In the genomic region with DNA sequence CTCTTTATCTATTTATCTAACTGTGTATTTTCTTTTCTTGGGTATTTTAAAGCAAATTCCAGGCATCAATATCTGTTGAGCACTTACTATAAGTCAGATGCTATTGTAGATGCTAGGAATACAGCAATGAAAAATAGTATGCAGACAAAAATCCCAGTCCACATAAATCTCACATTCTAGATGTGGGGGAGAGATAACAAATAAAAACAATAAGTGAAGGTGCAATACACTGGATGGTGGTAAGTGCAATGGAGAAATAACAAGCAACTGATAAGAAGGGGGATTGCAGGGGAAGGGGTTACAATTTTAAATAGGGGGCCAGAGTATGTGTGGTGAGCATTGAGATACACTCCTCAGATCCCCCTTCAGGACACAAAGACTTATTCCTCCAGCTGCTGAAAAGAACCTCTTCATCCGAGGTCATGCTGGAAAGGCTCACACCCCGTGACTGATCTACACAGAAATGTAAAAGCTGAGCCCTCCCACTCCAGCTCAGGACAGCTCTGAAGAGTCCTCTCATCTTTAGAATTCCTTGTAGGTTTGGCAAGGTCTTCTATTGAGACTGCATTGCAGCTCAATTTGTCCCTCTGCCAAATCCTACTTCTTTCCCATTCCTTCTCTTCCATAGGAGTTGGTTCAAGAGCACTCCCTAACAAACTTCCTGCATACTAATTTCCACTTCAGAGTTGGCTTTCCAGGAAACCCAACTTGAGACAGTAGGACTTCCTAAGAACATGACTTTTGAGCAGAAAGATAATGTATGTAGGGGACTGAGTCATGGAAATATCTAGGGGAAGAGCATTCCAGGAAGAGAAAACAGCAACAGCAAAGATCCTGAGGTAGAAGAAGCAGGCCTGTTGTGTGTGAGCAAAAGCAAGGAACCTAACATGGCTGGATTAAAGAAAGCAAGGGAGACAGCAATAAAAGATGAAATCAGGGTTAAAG, we compare ENCODE assay signal across 1 cellular context.
TF ChIP-seq lines count a peak whose summit lies in the region.

No MANE protein-coding gene starts in this region.

TF ChIP-seq in K562, 482 proteins besides CTCF, POLR2A, EP300 and RAD21 (continued from another document and continues in another):
- TF ChIP-seq, protein P1, sequence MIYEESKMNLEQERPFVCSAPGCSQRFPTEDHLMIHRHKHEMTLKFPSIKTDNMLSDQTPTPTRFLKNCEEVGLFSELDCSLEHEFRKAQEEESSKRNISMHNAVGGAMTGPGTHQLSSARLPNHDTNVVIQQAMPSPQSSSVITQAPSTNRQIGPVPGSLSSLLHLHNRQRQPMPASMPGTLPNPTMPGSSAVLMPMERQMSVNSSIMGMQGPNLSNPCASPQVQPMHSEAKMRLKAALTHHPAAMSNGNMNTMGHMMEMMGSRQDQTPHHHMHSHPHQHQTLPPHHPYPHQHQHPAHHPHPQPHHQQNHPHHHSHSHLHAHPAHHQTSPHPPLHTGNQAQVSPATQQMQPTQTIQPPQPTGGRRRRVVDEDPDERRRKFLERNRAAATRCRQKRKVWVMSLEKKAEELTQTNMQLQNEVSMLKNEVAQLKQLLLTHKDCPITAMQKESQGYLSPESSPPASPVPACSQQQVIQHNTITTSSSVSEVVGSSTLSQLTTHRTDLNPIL (CRISPR knock-in tag; IDR thresholded peaks at IDR 0.05), result no peak
- TF ChIP-seq XRCC3 (IDR thresholded peaks at IDR 0.05) (no peak), SAFB2 (IDR thresholded peaks at IDR 0.05; ENCODE audit: borderline replicate concordance, low read depth, low read length, severe bottlenecking) (no peak), FOXJ3 (CRISPR knock-in tag; IDR thresholded peaks at IDR 0.05) (no peak), HBP1 (CRISPR knock-in tag; IDR thresholded peaks at IDR 0.05) (no peak), FOXK1 (CRISPR knock-in tag; IDR thresholded peaks at IDR 0.05; ENCODE audit: borderline replicate concordance) (no peak), TAF7 (tag; IDR thresholded peaks at IDR 0.05) (no peak), NR3C1 (CRISPR knock-in tag; IDR thresholded peaks at IDR 0.05) (no peak), ZNF23 (CRISPR knock-in tag; IDR thresholded peaks at IDR 0.05) (no peak), ZFP36 (IDR thresholded peaks at IDR 0.05; ENCODE audit: low read depth, low read length, partially characterized antibody) (no peak), POLR2H (tag; IDR thresholded peaks at IDR 0.05; ENCODE audit: low read depth) (no peak), MAFK (IDR thresholded peaks at IDR 0.05; ENCODE audit: low read length) (no peak), CBX2 (IDR thresholded peaks at IDR 0.05; ENCODE audit: insufficient read depth, low read length, poor library complexity, severe bottlenecking) (no peak), KLF6 (CRISPR knock-in tag; IDR thresholded peaks at IDR 0.05; ENCODE audit: borderline replicate concordance) (no peak), KDM5B (IDR thresholded peaks at IDR 0.05; ENCODE audit: insufficient replicate concordance, low read depth, low read length) (no peak), SMAD1 (IDR thresholded peaks at IDR 0.05; ENCODE audit: low read depth, low read length, partially characterized antibody) (no peak), ZNF384 (IDR thresholded peaks at IDR 0.05; ENCODE audit: low read depth, low read length) (no peak), NFIX (CRISPR knock-in tag; IDR thresholded peaks at IDR 0.05; ENCODE audit: low read depth) (no peak), PHF20 (IDR thresholded peaks at IDR 0.05; ENCODE audit: partially characterized antibody) (no peak), SMARCB1 (IDR thresholded peaks at IDR 0.05; ENCODE audit: insufficient read length, low read depth) (no peak), TFAM (CRISPR knock-in tag; conservative IDR thresholded peaks at IDR 0.05) (no peak), ZNF347 (CRISPR knock-in tag; IDR thresholded peaks at IDR 0.05; ENCODE audit: low read depth) (no peak), GTF2E2 (tag; IDR thresholded peaks at IDR 0.05) (no peak), SIRT6 (IDR thresholded peaks at IDR 0.05; ENCODE audit: low read depth, low read length) (no peak), USF1 (CRISPR knock-in tag; IDR thresholded peaks at IDR 0.05) (no peak), MGA (IDR thresholded peaks at IDR 0.05) (no peak), ZNF644 (tag; IDR thresholded peaks at IDR 0.05; ENCODE audit: low read depth) (no peak), RFX1 (IDR thresholded peaks at IDR 0.05) (no peak), ZFPM2 (CRISPR knock-in tag; IDR thresholded peaks at IDR 0.05) (no peak), E4F1 (CRISPR knock-in tag; IDR thresholded peaks at IDR 0.05; ENCODE audit: borderline replicate concordance) (no peak), MCM3 (IDR thresholded peaks at IDR 0.05) (no peak), ZNF24 (IDR thresholded peaks at IDR 0.05) (no peak), SETDB1 (IDR thresholded peaks at IDR 0.05; ENCODE audit: low read length) (no peak), ZNF324 (CRISPR knock-in tag; IDR thresholded peaks at IDR 0.05) (no peak), NUFIP1 (IDR thresholded peaks at IDR 0.05; ENCODE audit: partially characterized antibody) (no peak), BRD4 (IDR thresholded peaks at IDR 0.05) (no peak)
- TF ChIP-seq, protein P2, sequence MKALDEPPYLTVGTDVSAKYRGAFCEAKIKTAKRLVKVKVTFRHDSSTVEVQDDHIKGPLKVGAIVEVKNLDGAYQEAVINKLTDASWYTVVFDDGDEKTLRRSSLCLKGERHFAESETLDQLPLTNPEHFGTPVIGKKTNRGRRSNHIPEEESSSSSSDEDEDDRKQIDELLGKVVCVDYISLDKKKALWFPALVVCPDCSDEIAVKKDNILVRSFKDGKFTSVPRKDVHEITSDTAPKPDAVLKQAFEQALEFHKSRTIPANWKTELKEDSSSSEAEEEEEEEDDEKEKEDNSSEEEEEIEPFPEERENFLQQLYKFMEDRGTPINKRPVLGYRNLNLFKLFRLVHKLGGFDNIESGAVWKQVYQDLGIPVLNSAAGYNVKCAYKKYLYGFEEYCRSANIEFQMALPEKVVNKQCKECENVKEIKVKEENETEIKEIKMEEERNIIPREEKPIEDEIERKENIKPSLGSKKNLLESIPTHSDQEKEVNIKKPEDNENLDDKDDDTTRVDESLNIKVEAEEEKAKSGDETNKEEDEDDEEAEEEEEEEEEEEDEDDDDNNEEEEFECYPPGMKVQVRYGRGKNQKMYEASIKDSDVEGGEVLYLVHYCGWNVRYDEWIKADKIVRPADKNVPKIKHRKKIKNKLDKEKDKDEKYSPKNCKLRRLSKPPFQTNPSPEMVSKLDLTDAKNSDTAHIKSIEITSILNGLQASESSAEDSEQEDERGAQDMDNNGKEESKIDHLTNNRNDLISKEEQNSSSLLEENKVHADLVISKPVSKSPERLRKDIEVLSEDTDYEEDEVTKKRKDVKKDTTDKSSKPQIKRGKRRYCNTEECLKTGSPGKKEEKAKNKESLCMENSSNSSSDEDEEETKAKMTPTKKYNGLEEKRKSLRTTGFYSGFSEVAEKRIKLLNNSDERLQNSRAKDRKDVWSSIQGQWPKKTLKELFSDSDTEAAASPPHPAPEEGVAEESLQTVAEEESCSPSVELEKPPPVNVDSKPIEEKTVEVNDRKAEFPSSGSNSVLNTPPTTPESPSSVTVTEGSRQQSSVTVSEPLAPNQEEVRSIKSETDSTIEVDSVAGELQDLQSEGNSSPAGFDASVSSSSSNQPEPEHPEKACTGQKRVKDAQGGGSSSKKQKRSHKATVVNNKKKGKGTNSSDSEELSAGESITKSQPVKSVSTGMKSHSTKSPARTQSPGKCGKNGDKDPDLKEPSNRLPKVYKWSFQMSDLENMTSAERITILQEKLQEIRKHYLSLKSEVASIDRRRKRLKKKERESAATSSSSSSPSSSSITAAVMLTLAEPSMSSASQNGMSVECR (CRISPR knock-in tag; IDR thresholded peaks at IDR 0.05), result no peak
